In the genomic region with DNA sequence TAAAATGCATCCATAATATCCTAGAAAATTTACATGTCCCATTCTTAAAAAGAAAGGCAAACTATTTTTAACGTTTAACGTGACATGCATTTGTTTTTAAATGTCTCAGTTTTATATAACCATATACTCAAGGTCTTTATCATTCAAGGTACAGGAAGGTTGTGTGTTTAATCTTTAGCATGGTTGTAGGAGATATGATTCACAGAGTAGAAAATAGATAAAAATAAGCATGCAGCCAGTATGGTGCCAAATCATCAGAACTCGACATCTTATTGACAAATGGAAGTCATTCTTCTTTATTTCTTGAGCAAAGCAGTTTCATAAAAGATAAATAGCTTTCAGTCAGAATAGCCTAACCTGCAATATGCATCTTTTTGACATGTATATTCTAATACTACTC, we compare ENCODE assay signal across 1 cellular context.
TF ChIP-seq lines count a peak whose summit lies in the region.

No MANE protein-coding gene starts in this region.

TF ChIP-seq in GM23338, 12 proteins besides CTCF, POLR2A, EP300 and RAD21 (continued from another document):
- TF ChIP-seq, protein P1, sequence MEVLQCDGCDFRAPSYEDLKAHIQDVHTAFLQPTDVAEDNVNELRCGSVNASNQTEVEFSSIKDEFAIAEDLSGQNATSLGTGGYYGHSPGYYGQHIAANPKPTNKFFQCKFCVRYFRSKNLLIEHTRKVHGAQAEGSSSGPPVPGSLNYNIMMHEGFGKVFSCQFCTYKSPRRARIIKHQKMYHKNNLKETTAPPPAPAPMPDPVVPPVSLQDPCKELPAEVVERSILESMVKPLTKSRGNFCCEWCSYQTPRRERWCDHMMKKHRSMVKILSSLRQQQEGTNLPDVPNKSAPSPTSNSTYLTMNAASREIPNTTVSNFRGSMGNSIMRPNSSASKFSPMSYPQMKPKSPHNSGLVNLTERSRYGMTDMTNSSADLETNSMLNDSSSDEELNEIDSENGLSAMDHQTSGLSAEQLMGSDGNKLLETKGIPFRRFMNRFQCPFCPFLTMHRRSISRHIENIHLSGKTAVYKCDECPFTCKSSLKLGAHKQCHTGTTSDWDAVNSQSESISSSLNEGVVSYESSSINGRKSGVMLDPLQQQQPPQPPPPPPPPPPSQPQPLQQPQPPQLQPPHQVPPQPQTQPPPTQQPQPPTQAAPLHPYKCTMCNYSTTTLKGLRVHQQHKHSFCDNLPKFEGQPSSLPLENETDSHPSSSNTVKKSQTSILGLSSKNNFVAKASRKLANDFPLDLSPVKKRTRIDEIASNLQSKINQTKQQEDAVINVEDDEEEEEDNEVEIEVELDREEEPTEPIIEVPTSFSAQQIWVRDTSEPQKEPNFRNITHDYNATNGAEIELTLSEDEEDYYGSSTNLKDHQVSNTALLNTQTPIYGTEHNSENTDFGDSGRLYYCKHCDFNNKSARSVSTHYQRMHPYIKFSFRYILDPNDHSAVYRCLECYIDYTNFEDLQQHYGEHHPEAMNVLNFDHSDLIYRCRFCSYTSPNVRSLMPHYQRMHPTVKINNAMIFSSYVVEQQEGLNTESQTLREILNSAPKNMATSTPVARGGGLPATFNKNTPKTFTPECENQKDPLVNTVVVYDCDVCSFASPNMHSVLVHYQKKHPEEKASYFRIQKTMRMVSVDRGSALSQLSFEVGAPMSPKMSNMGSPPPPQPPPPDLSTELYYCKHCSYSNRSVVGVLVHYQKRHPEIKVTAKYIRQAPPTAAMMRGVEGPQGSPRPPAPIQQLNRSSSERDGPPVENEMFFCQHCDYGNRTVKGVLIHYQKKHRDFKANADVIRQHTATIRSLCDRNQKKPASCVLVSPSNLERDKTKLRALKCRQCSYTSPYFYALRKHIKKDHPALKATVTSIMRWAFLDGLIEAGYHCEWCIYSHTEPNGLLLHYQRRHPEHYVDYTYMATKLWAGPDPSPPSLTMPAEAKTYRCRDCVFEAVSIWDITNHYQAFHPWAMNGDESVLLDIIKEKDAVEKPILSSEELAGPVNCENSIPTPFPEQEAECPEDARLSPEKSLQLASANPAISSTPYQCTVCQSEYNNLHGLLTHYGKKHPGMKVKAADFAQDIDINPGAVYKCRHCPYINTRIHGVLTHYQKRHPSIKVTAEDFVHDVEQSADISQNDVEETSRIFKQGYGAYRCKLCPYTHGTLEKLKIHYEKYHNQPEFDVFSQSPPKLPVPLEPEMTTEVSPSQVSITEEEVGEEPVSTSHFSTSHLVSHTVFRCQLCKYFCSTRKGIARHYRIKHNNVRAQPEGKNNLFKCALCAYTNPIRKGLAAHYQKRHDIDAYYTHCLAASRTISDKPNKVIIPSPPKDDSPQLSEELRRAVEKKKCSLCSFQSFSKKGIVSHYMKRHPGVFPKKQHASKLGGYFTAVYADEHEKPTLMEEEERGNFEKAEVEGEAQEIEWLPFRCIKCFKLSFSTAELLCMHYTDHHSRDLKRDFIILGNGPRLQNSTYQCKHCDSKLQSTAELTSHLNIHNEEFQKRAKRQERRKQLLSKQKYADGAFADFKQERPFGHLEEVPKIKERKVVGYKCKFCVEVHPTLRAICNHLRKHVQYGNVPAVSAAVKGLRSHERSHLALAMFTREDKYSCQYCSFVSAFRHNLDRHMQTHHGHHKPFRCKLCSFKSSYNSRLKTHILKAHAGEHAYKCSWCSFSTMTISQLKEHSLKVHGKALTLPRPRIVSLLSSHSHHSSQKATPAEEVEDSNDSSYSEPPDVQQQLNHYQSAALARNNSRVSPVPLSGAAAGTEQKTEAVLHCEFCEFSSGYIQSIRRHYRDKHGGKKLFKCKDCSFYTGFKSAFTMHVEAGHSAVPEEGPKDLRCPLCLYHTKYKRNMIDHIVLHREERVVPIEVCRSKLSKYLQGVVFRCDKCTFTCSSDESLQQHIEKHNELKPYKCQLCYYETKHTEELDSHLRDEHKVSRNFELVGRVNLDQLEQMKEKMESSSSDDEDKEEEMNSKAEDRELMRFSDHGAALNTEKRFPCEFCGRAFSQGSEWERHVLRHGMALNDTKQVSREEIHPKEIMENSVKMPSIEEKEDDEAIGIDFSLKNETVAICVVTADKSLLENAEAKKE (CRISPR knock-in tag; IDR thresholded peaks at IDR 0.05): no peak
- no peak for TF ChIP-seq NANOG (IDR thresholded peaks at IDR 0.05; ENCODE audit: borderline replicate concordance)
- no peak for TF ChIP-seq EZH2phosphoT487 (IDR thresholded peaks at IDR 0.05; ENCODE audit: unreplicated experiment)
- TF ChIP-seq, protein P2, sequence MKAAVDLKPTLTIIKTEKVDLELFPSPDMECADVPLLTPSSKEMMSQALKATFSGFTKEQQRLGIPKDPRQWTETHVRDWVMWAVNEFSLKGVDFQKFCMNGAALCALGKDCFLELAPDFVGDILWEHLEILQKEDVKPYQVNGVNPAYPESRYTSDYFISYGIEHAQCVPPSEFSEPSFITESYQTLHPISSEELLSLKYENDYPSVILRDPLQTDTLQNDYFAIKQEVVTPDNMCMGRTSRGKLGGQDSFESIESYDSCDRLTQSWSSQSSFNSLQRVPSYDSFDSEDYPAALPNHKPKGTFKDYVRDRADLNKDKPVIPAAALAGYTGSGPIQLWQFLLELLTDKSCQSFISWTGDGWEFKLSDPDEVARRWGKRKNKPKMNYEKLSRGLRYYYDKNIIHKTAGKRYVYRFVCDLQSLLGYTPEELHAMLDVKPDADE (IDR thresholded peaks at IDR 0.05): no peak
- TF ChIP-seq ZNF331 (CRISPR knock-in tag; IDR thresholded peaks at IDR 0.05; ENCODE audit: low read depth): no peak
- no peak for TF ChIP-seq REST (IDR thresholded peaks at IDR 0.05; ENCODE audit: unreplicated experiment)
- TF ChIP-seq CREB1 (CRISPR knock-in tag; IDR thresholded peaks at IDR 0.05; ENCODE audit: low read depth): no peak
- TF ChIP-seq ZNF114 (CRISPR knock-in tag; IDR thresholded peaks at IDR 0.05): no peak
- TF ChIP-seq POLR2AphosphoS5 (IDR thresholded peaks at IDR 0.05; ENCODE audit: low read depth): no peak
